ENCODE assay signal across 18 cellular contexts in the genomic region with DNA sequence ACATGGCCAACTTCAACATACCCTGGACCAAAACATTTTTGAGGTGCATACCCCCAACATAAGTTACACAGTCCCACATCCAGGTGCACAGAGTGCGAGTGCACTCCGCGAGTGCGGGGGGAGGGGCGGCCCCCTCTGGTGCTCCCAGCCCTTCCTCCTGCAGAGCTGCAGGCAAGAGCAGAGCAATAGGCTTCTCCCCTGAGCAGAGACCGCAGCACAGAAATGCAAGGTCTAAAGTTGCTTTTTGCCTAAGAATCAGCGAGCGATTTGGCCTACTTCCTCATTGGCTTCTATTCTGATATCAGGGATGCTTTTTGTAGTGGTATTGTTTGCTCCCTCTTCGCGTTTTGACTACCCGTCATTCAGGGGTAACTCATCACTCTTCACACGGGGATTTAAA. TPM values are rescaled to one million over a fixed set of nuclear protein-coding genes. Genes with fewer than 3 reads are reported as not detected.
A peak's percentile ranks its signal among the peaks of the same experiment; 100 is the strongest.
DNase-seq lines count a peak whose midpoint lies in the region; ATAC-seq, FAIRE-seq and TF ChIP-seq lines count a peak whose summit lies in the region.
"Had no signal": no experiment of that assay in that cellular context is flagged by ENCODE, and none has a peak within 500 bp of the region (broad histone marks: within the 10 kb centered on the region; RNA-seq: fewer than 3 reads in every experiment).

No MANE protein-coding gene starts in this region.

- H3F3A ChIP-seq in GM23338 (replicated peaks; ENCODE audit: low read depth): peaks cover 3% of the 10 kb centered on the region; the same call in 1 of the 2 replicates

- no peaks in the 10 kb centered on the region for H3K79me2 ChIP-seq in GM23338 (replicated peaks; ENCODE audit: insufficient read depth)
- no peaks in the 10 kb centered on the region for H3K79me2 ChIP-seq in astrocyte (ENCODE audit: insufficient read depth, low read length)

- H3K4me1 ChIP-seq in GM23338 (ENCODE audit: insufficient read depth): peaks cover 27% of the 10 kb centered on the region
- H3K4me1 ChIP-seq in astrocyte (ENCODE audit: insufficient read depth, low read length): no peaks in the 10 kb centered on the region
- H3K4me1 ChIP-seq: SJCRH30 had no signal

- DNase-seq in ELF-1 (ENCODE audit: low read depth, low spot score) (peak; percentile 23), GM23338 (ENCODE audit: low spot score) (peak; percentile 70), astrocyte (ENCODE audit: low read depth) (no peak), iPS-NIHi11 (ENCODE audit: low spot score) (peak; percentile 52), DMS53 treated with DMSO at 0.1 percent for 48 hours (lab: John Stamatoyannopoulos, UW; ENCODE audit: unreplicated experiment) (no peak), GM19239 (ENCODE audit: insufficient read length, low spot score) (no peak)
- DNase-seq in stimulated activated CD4-positive, alpha-beta T cell treated with anti-CD3 and anti-CD28 coated beads, Interleukin-4, amount 100 ng/mL, for 4 hours: no peak
- DNase-seq: DMS 273 treated with DMSO at 0.1 percent for 48 hours, GOT3, HFFc6, Karpas-422, NCI-H1436, NCI-H2029, NCI-H748 treated with DMSO at 0.1 percent for 48 hours, PC-9, SJCRH30 had no signal

- H3K27me3 Mint-ChIP-seq in GM23338 (ENCODE audit: insufficient read depth, low read depth, poor library complexity) (peaks cover 7% of the 10 kb centered on the region), astrocyte (ENCODE audit: low read depth, unreplicated experiment) (no peaks in the 10 kb centered on the region)

- H3K27ac ChIP-seq in GM23338 (ENCODE audit: low read depth) (peak overlapping the region; percentile 48), astrocyte (ENCODE audit: low read depth, low read length) (no peak overlapping the region)
- H3K27ac ChIP-seq: PC-9, SJCRH30 had no signal

- peak overlapping the region; percentile 59 for H3K4me3 Mint-ChIP-seq in GM23338
- H3K4me3 Mint-ChIP-seq in astrocyte (ENCODE audit: unreplicated experiment): peak overlapping the region; percentile 51
- H3K4me3 Mint-ChIP-seq: CD14-positive monocyte, HFFc6 had no signal

- no peaks in the 10 kb centered on the region for H3K9me3 Mint-ChIP-seq in GM23338
- peaks cover 3% of the 10 kb centered on the region for H3K9me3 Mint-ChIP-seq in astrocyte (ENCODE audit: unreplicated experiment)
- H3K9me3 Mint-ChIP-seq: CD14-positive monocyte, HFFc6 had no signal

- no peak for FAIRE-seq in astrocyte (lab: Jason Lieb, UNC)
- FAIRE-seq in GM19239 (lab: Jason Lieb, UNC): no peak

- H3K4me1 Mint-ChIP-seq in GM23338 (peaks cover 26% of the 10 kb centered on the region), astrocyte (ENCODE audit: low read depth, unreplicated experiment) (no peaks in the 10 kb centered on the region)
- H3K4me1 Mint-ChIP-seq: CD14-positive monocyte had no signal

- no peak overlapping the region for H3K9ac ChIP-seq in astrocyte (ENCODE audit: low read length)

- ATAC-seq in GM23338 (peak; percentile 91), GM19463 (IDR thresholded peaks at IDR 0.05; ENCODE audit: unreplicated experiment) (no peak)

- H3K9me2 ChIP-seq in GM23338 (ENCODE audit: insufficient read depth): no peaks in the 10 kb centered on the region

- H3K36me3 Mint-ChIP-seq in GM23338 (ENCODE audit: low read depth) (peaks cover 8% of the 10 kb centered on the region; the same call in 2 of the 3 replicates), astrocyte (ENCODE audit: low read depth, unreplicated experiment) (peaks cover 20% of the 10 kb centered on the region)

- H3K4me2 ChIP-seq in GM23338: peak overlapping the region; percentile 72
- H3K4me2 ChIP-seq in astrocyte (ENCODE audit: low read length): no peak overlapping the region
- H3K4me2 ChIP-seq: PC-9 had no signal

- TF ChIP-seq CTCF in GM23338 (conservative IDR thresholded peaks at IDR 0.05; ENCODE audit: low read depth in 2 of 2) (no peak), astrocyte (IDR thresholded peaks at IDR 0.05; ENCODE audit: insufficient read depth, low read depth, low read length) (no peak)

- peak overlapping the region; percentile 39 for H3K4me3 ChIP-seq in GM23338
- no peak overlapping the region for H3K4me3 ChIP-seq in astrocyte (ENCODE audit: insufficient read depth, low read depth, low read length)
- H3K4me3 ChIP-seq: PC-9, SJCRH30 had no signal

- H4K20me1 ChIP-seq in GM23338 (replicated peaks; ENCODE audit: insufficient read depth) (no peaks in the 10 kb centered on the region; the same call in 1 of the 2 replicates), astrocyte (ENCODE audit: insufficient read depth, low read length) (peaks cover 7% of the 10 kb centered on the region)

- H2AFZ ChIP-seq in GM23338 (no peak overlapping the region), astrocyte (ENCODE audit: low read depth, low read length) (no peak overlapping the region)
- H2AFZ ChIP-seq: PC-9 had no signal

- H3K36me3 ChIP-seq in GM23338 (ENCODE audit: insufficient read depth): no peaks in the 10 kb centered on the region
- H3K36me3 ChIP-seq in astrocyte (ENCODE audit: insufficient read depth, low read length): peaks cover 2% of the 10 kb centered on the region

- H3K27me3 ChIP-seq in GM23338 (ENCODE audit: insufficient read depth) (no peaks in the 10 kb centered on the region), astrocyte (ENCODE audit: insufficient read depth, low read length) (no peaks in the 10 kb centered on the region)
- H3K27me3 ChIP-seq: SJCRH30 had no signal

- H3K27ac Mint-ChIP-seq in GM23338 (peak overlapping the region; percentile 76), astrocyte (ENCODE audit: unreplicated experiment) (no peak overlapping the region)
- H3K27ac Mint-ChIP-seq: HFFc6 had no signal

- H3K9me3 ChIP-seq in astrocyte (ENCODE audit: insufficient read depth, low read depth, low read length): no peaks in the 10 kb centered on the region
- H3K9me3 ChIP-seq: SJCRH30 had no signal

TF ChIP-seq in GM23338, 12 proteins besides CTCF, POLR2A, EP300 and RAD21 (continues in another document):
- TF ChIP-seq, protein P1, sequence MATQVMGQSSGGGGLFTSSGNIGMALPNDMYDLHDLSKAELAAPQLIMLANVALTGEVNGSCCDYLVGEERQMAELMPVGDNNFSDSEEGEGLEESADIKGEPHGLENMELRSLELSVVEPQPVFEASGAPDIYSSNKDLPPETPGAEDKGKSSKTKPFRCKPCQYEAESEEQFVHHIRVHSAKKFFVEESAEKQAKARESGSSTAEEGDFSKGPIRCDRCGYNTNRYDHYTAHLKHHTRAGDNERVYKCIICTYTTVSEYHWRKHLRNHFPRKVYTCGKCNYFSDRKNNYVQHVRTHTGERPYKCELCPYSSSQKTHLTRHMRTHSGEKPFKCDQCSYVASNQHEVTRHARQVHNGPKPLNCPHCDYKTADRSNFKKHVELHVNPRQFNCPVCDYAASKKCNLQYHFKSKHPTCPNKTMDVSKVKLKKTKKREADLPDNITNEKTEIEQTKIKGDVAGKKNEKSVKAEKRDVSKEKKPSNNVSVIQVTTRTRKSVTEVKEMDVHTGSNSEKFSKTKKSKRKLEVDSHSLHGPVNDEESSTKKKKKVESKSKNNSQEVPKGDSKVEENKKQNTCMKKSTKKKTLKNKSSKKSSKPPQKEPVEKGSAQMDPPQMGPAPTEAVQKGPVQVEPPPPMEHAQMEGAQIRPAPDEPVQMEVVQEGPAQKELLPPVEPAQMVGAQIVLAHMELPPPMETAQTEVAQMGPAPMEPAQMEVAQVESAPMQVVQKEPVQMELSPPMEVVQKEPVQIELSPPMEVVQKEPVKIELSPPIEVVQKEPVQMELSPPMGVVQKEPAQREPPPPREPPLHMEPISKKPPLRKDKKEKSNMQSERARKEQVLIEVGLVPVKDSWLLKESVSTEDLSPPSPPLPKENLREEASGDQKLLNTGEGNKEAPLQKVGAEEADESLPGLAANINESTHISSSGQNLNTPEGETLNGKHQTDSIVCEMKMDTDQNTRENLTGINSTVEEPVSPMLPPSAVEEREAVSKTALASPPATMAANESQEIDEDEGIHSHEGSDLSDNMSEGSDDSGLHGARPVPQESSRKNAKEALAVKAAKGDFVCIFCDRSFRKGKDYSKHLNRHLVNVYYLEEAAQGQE (IDR thresholded peaks at IDR 0.05; ENCODE audit: unreplicated experiment): no peak
- TF ChIP-seq JUNB (IDR thresholded peaks at IDR 0.05; ENCODE audit: unreplicated experiment): no peak
- TF ChIP-seq NANOG (IDR thresholded peaks at IDR 0.05; ENCODE audit: borderline replicate concordance): no peak
- TF ChIP-seq CREB1 (CRISPR knock-in tag; IDR thresholded peaks at IDR 0.05; ENCODE audit: low read depth): no peak
- TF ChIP-seq, protein P2, sequence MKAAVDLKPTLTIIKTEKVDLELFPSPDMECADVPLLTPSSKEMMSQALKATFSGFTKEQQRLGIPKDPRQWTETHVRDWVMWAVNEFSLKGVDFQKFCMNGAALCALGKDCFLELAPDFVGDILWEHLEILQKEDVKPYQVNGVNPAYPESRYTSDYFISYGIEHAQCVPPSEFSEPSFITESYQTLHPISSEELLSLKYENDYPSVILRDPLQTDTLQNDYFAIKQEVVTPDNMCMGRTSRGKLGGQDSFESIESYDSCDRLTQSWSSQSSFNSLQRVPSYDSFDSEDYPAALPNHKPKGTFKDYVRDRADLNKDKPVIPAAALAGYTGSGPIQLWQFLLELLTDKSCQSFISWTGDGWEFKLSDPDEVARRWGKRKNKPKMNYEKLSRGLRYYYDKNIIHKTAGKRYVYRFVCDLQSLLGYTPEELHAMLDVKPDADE (IDR thresholded peaks at IDR 0.05): no peak
- no peak for TF ChIP-seq EZH2phosphoT487 (IDR thresholded peaks at IDR 0.05; ENCODE audit: unreplicated experiment)
- no peak for TF ChIP-seq STAT1 (IDR thresholded peaks at IDR 0.05; ENCODE audit: unreplicated experiment)
- no peak for TF ChIP-seq POLR2AphosphoS5 (IDR thresholded peaks at IDR 0.05; ENCODE audit: low read depth)

RNA-seq across cellular contexts. Expression of a gene that starts 40.6 kb away (rescaled TPM):
- total RNA-seq in GM23338 (2014; rRNA removed; shearing (Covaris generic)): 36.2 and 89.8 TPM in 2 replicates
- 233 and 235 TPM in 2 replicates for polyA plus RNA-seq in GM23338 (2016; fragmentation: Nextera tagmentation; extraction: Ambion mirVana)
- 42.4 and 48.8 TPM in 2 replicates for total RNA-seq in astrocyte

Comparison
In these comparisons a context has a peak if more than half of its experiments do, and no peak if none do; other contexts are left out.
1. DNase-seq: peak in ELF-1 (single experiment), GM23338 (single experiment) and iPS-NIHi11 (single experiment); none in astrocyte (single experiment), DMS53 treated with DMSO at 0.1 percent for 48 hours (single experiment), stimulated activated CD4-positive, alpha-beta T cell treated with anti-CD3 and anti-CD28 coated beads, Interleukin-4, amount 100 ng/mL, for 4 hours (0 of 2) and GM19239 (single experiment).